Comparison of ENCODE assay signal across 1 cellular context in the genomic region with DNA sequence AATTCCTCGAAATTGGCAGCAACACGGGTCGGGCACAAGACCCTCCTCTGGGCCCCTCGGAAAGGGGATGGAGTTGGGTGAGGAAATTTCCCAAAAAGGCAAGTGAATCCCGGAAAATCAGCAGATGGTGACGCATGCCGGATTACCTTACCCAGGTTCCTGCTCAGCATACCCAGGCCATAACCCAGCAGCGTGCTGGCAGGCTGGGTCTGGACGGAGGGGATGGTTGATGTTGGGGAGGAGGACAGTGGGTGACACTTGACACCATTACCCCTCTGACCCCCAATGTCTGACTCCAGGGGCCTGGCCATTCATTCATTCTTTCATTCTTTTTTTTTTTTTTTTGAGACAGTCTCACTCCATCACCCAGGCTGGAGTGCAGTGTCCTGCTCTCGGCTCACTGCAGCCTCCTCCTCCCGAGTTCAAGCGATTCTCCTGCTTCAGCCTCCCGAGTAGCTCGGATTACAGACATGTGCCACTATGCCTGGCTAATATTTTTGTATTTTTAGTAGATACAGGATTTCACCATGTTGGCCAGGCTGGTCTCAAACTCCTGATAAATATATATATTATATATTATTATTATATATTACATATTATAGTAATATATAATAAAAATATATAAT.
TF ChIP-seq lines count a peak whose summit lies in the region.

No MANE protein-coding gene starts in this region.

TF ChIP-seq in K562, 482 proteins besides CTCF, POLR2A, EP300 and RAD21:
- TF ChIP-seq GTF2A2 (tag; IDR thresholded peaks at IDR 0.05), result no peak
- TF ChIP-seq MGA (IDR thresholded peaks at IDR 0.05), result 0 out of 2 replicates have a peak, but pooled peaks have one; percentile 7
- 0 out of 4 replicates have a peak, but pooled peaks of 1 of the 2 experiments have one; percentile 3 for TF ChIP-seq HDAC1 (IDR thresholded peaks at IDR 0.05)
- peak; percentile 32; the same call in 1 of the 2 replicates for TF ChIP-seq ZBTB7A (IDR thresholded peaks at IDR 0.05; ENCODE audit: borderline replicate concordance, control insufficient read depth, low read depth, low read length)
- TF ChIP-seq ZNF24 (IDR thresholded peaks at IDR 0.05), result peak; percentile 74
